ENCODE assay signal across 9 cellular contexts in genomic region chr1:39268906-39269305, GRCh38.
DNase-seq lines count a peak whose midpoint lies in the region; ATAC-seq, FAIRE-seq and TF ChIP-seq lines count a peak whose summit lies in the region.
"Had no signal": no experiment of that assay in that cellular context is flagged by ENCODE, and none has a peak within 500 bp of the region (broad histone marks: within the 10 kb centered on the region; RNA-seq: fewer than 3 reads in every experiment).

No MANE protein-coding gene starts in this region.

- no peaks in the 10 kb centered on the region for H3K27me3 Mint-ChIP-seq in T-cell
- H3K27me3 Mint-ChIP-seq in activated T-cell treated with anti-CD3 and anti-CD28 coated beads, Interleukin-2, amount 50 U/mL, for 4 hours (ENCODE audit: low read depth): no peaks in the 10 kb centered on the region

- H3K4me3 ChIP-seq in foreskin fibroblast (ENCODE audit: low read depth in 1 of 2, low read length in 2 of 2) (peak overlapping the region; percentile 38 to 56), skeletal muscle cell (ENCODE audit: low read depth, low read length) (peak overlapping the region; percentile 37)

- H3K4me1 Mint-ChIP-seq in T-cell: peaks cover 72 to 87% (median 84%) of the 10 kb centered on the region in 3 donors
- H3K4me1 Mint-ChIP-seq in activated T-cell treated with anti-CD3 and anti-CD28 coated beads, Interleukin-2, amount 50 U/mL, for 4 hours (ENCODE audit: low read depth): peaks cover 78% of the 10 kb centered on the region

- peak overlapping the region; percentile 23 to 50 for H3K27ac Mint-ChIP-seq in T-cell

- ATAC-seq in T-cell (replicated peaks in 1 of 4) (no peak), GM21526 (IDR thresholded peaks at IDR 0.05; ENCODE audit: low FRiP score, unreplicated experiment) (no peak)
- no peak for ATAC-seq in activated T-cell treated with anti-CD3 and anti-CD28 coated beads, Interleukin-2, amount 50 U/mL, for 4 hours

- peak; percentile 5 for FAIRE-seq in GM12891 (lab: Jason Lieb, UNC)
- FAIRE-seq: colon had no signal

- no peak overlapping the region for H3K4me3 Mint-ChIP-seq in T-cell
- no peak overlapping the region for H3K4me3 Mint-ChIP-seq in activated T-cell treated with anti-CD3 and anti-CD28 coated beads, Interleukin-2, amount 50 U/mL, for 4 hours

- H3K9me3 Mint-ChIP-seq in T-cell: no peaks in the 10 kb centered on the region
- H3K9me3 Mint-ChIP-seq in activated T-cell treated with anti-CD3 and anti-CD28 coated beads, Interleukin-2, amount 50 U/mL, for 4 hours: no peaks in the 10 kb centered on the region

- POLR2A ChIA-PET in T-cell (lab: Charles Lee): no interaction called here

- DNase-seq in GM12891 (ENCODE audit: insufficient read length, low spot score) (no peak), T-cell (no peak), foreskin fibroblast (peak in 1 of 2 donors; percentile 38), skeletal muscle cell (ENCODE audit: low read depth) (no peak), NCI-H82 treated with DMSO at 0.1 percent for 48 hours (lab: John Stamatoyannopoulos, UW; ENCODE audit: unreplicated experiment) (no peak), GDM1 (lab: John Stamatoyannopoulos, UW) (no peak)
- no peak for DNase-seq in activated T-cell treated with anti-CD3 and anti-CD28 coated beads, Interleukin-2, amount 50 U/mL, for 4 hours

- peaks cover 20% of the 10 kb centered on the region for H3K36me3 Mint-ChIP-seq in T-cell
- peaks cover 18% of the 10 kb centered on the region for H3K36me3 Mint-ChIP-seq in activated T-cell treated with anti-CD3 and anti-CD28 coated beads, Interleukin-2, amount 50 U/mL, for 4 hours (ENCODE audit: insufficient read depth)

- TF ChIP-seq POLR2A in GM12891 (IDR thresholded peaks at IDR 0.05; ENCODE audit: low read depth, low read length): no peak

- CTCF ChIA-PET in T-cell (lab: Charles Lee): interaction anchor here (1.4 to 14.4 kb wide), 3 partner anchors 10 to 80 kb away, joined by 3 to 364 read pairs (median 11); no protein-coding TSS in a partner anchor

- TF ChIP-seq CTCF in foreskin fibroblast (IDR thresholded peaks at IDR 0.05; ENCODE audit: low read depth, low read length): no peak

TF ChIP-seq in GM12891, 5 proteins besides CTCF, POLR2A, EP300 and RAD21:
- TF ChIP-seq POU2F2 (IDR thresholded peaks at IDR 0.05; ENCODE audit: low read depth, low read length) (no peak), SPI1 (IDR thresholded peaks at IDR 0.05; ENCODE audit: low read depth, low read length) (no peak), POLR2AphosphoS5 (IDR thresholded peaks at IDR 0.05; ENCODE audit: low read depth, low read length) (no peak), TAF1 (IDR thresholded peaks at IDR 0.05; ENCODE audit: low read depth, low read length) (no peak), PAX5 (IDR thresholded peaks at IDR 0.05; ENCODE audit: insufficient read depth, low read length, severe bottlenecking) (no peak)
